Comparison of ENCODE assay signal across 8 cellular contexts in genomic region chr4:110198472-110199419, GRCh38. TPM values are rescaled to one million over a fixed set of nuclear protein-coding genes. Genes with fewer than 3 reads are reported as not detected.
A peak's percentile ranks its signal among the peaks of the same experiment; 100 is the strongest.
DNase-seq lines count a peak whose midpoint lies in the region; ATAC-seq and TF ChIP-seq lines count a peak whose summit lies in the region.

A gene with protein sequence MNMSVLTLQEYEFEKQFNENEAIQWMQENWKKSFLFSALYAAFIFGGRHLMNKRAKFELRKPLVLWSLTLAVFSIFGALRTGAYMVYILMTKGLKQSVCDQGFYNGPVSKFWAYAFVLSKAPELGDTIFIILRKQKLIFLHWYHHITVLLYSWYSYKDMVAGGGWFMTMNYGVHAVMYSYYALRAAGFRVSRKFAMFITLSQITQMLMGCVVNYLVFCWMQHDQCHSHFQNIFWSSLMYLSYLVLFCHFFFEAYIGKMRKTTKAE (minus strand): TSS chr4:110198615. CDS start chr4:110198335, 280 bp downstream.

- TF ChIP-seq CTCF in HFF-Myc (IDR thresholded peaks at IDR 0.05; ENCODE audit: low read depth, low read length, missing control alignments) (no peak), endodermal cell (conservative IDR thresholded peaks at IDR 0.05) (no peak)

- H3K36me3 ChIP-seq in endodermal cell (ENCODE audit: control insufficient read depth, insufficient read depth, low read length): no peaks in the 10 kb centered on the region

- peak within 1 kb of the TSS; percentile 85 for H3K27ac ChIP-seq in endodermal cell (ENCODE audit: low read depth, low read length)

- peaks cover 12% of the 10 kb centered on the region for H3K36me3 Mint-ChIP-seq in activated CD4-positive, alpha-beta memory T cell treated with anti-CD3 and anti-CD28 coated beads, Interleukin-2, amount 10 ng/mL, durations not matched to agents 7 days and 5 days (ENCODE audit: low read depth)
- H3K36me3 Mint-ChIP-seq in endodermal cell (ENCODE audit: low read depth): peaks cover 3% of the 10 kb centered on the region

- H3K9me3 ChIP-seq in endodermal cell (ENCODE audit: control insufficient read depth, low read length): no peaks in the 10 kb centered on the region

- H3K27me3 ChIP-seq in endodermal cell (ENCODE audit: control insufficient read depth, insufficient read depth, low read length, poor library complexity, severe bottlenecking): no peaks in the 10 kb centered on the region

- peaks cover 15% of the 10 kb centered on the region for H3K27me3 Mint-ChIP-seq in activated CD4-positive, alpha-beta memory T cell treated with anti-CD3 and anti-CD28 coated beads, Interleukin-2, amount 10 ng/mL, durations not matched to agents 7 days and 5 days
- no peaks in the 10 kb centered on the region for H3K27me3 Mint-ChIP-seq in endodermal cell (ENCODE audit: insufficient read depth)

- WGBS in endodermal cell (ENCODE audit: insufficient coverage in 1 of 2, insufficient read length in 1 of 2), 2 experiments: 3 to 5% methylated on average over 16 to 45 of the region's 45 CpGs

- H3K4me1 ChIP-seq in endodermal cell (ENCODE audit: control insufficient read depth, insufficient read depth, low read length): no peaks in the 10 kb centered on the region

- ATAC-seq in HG02938 (IDR thresholded peaks at IDR 0.05; ENCODE audit: unreplicated experiment): no peak

- peaks cover 24% of the 10 kb centered on the region for H3K4me1 Mint-ChIP-seq in activated CD4-positive, alpha-beta memory T cell treated with anti-CD3 and anti-CD28 coated beads, Interleukin-2, amount 10 ng/mL, durations not matched to agents 7 days and 5 days
- H3K4me1 Mint-ChIP-seq in endodermal cell: peaks cover 32% of the 10 kb centered on the region

- H3K9ac ChIP-seq in endodermal cell (ENCODE audit: extremely low read depth, low read length, poor library complexity, severe bottlenecking): peak within 1 kb of the TSS; percentile 64

- no peaks in the 10 kb centered on the region for H3K9me3 Mint-ChIP-seq in activated CD4-positive, alpha-beta memory T cell treated with anti-CD3 and anti-CD28 coated beads, Interleukin-2, amount 10 ng/mL, durations not matched to agents 7 days and 5 days
- no peaks in the 10 kb centered on the region for H3K9me3 Mint-ChIP-seq in endodermal cell

- POLR2A ChIA-PET in activated CD4-positive, alpha-beta memory T cell treated with anti-CD3 and anti-CD28 coated beads, Interleukin-2, amount 10 ng/mL, durations not matched to agents 7 days and 5 days (lab: Charles Lee): interaction anchor here (0.6 to 6.7 kb wide), 17 partner anchors 9 to 767 kb away, joined by 3 to 142 read pairs (median 4); no protein-coding TSS in a partner anchor

- H3K4me3 Mint-ChIP-seq in activated CD4-positive, alpha-beta memory T cell treated with anti-CD3 and anti-CD28 coated beads, Interleukin-2, amount 10 ng/mL, durations not matched to agents 7 days and 5 days: peak within 1 kb of the TSS; percentile 91
- peak within 1 kb of the TSS; percentile 95 for H3K4me3 Mint-ChIP-seq in endodermal cell

- H3K4me3 ChIP-seq in HFF-Myc (replicated peaks; ENCODE audit: low read depth, low read length): peak within 1 kb of the TSS; percentile 88
- H3K4me3 ChIP-seq in endodermal cell (ENCODE audit: low read length): peak within 1 kb of the TSS; percentile 93

- DNase-seq in DMS53 (lab: John Stamatoyannopoulos, UW) (peak; percentile 85), HFF-Myc (ENCODE audit: extremely low read depth, low read depth) (peak; percentile 62), NCI-H460 (ENCODE audit: extremely low read depth, low read depth) (peak; percentile 42), endodermal cell (peak; percentile 95), medulla oblongata (ENCODE audit: extremely low spot score) (peak; percentile 84)
- peak; percentile 60 for DNase-seq in activated CD4-positive, alpha-beta memory T cell treated with anti-CD3 and anti-CD28 coated beads, Interleukin-2, amount 10 ng/mL, durations not matched to agents 7 days and 5 days
- DNase-seq in stimulated activated CD8-positive, alpha-beta memory T cell treated with anti-CD3 and anti-CD28 coated beads, Interleukin-15, amount 100 ng/mL, for 48 hours (ENCODE audit: low read depth in 2 of 2): peak; percentile 9 to 19

- H3K27ac Mint-ChIP-seq in activated CD4-positive, alpha-beta memory T cell treated with anti-CD3 and anti-CD28 coated beads, Interleukin-2, amount 10 ng/mL, durations not matched to agents 7 days and 5 days: peak within 1 kb of the TSS; percentile 92
- peak within 1 kb of the TSS; percentile 91 for H3K27ac Mint-ChIP-seq in endodermal cell

- CTCF ChIA-PET in activated CD4-positive, alpha-beta memory T cell treated with anti-CD3 and anti-CD28 coated beads, Interleukin-2, amount 10 ng/mL, durations not matched to agents 7 days and 5 days (lab: Charles Lee): interaction anchor here (0.6 to 1.6 kb wide), 7 partner anchors 13 to 210 kb away, joined by 3 to 10 read pairs (median 5); no protein-coding TSS in a partner anchor

RNA-seq across cellular contexts. Expression of the gene that starts here (rescaled TPM):
- 10.2 and 11.9 TPM in 2 replicates for total RNA-seq in NCI-H460 (2014; rRNA removed; shearing (Covaris generic))
- polyA plus RNA-seq in NCI-H460 (2014; cell fraction: nucleus; rRNA removed): 19.3 and 19.6 TPM in 2 replicates
- 10 to 100 TPM; 26.8 to 27.0 TPM for total RNA-seq in activated CD4-positive, alpha-beta memory T cell treated with anti-CD3 and anti-CD28 coated beads, Interleukin-2, amount 10 ng/mL, durations not matched to agents 7 days and 5 days
- total RNA-seq in endodermal cell: 10 to 100 TPM; 43.5 to 44.8 TPM
- polyA plus RNA-seq in endodermal cell (2013, experiment 1 of 2): 70.5 TPM
- polyA plus RNA-seq in endodermal cell (2013, experiment 2 of 2): 72.7 TPM

Comparison
In these comparisons a context has a peak if more than half of its experiments do, and no peak if none do; other contexts are left out.
1. DNase-seq: peak in every context shown above with its lines; median percentile 95 in endodermal cell; 85 in DMS53; 84 in medulla oblongata; 62 in HFF-Myc; 60 in activated CD4-positive, alpha-beta memory T cell treated with anti-CD3 and anti-CD28 coated beads, Interleukin-2, amount 10 ng/mL, durations not matched to agents 7 days and 5 days; 42 in NCI-H460; 14 in stimulated activated CD8-positive, alpha-beta memory T cell treated with anti-CD3 and anti-CD28 coated beads, Interleukin-15, amount 100 ng/mL, for 48 hours.